28 cellular contexts compared by ENCODE assay signal in genomic region chr15:56472278-56472677, GRCh38. TPM values are rescaled to one million over a fixed set of nuclear protein-coding genes. Genes with fewer than 3 reads are reported as not detected.
"Had no signal": no experiment of that assay in that cellular context is flagged by ENCODE, and none has a peak within 500 bp of the region (broad histone marks: within the 10 kb centered on the region; RNA-seq: fewer than 3 reads in every experiment).

No MANE protein-coding gene starts in this region.

- H3K4me3 ChIP-seq: left lung, lower lobe of right lung, pancreas, prostate gland, skin epidermis, suprapubic skin, thoracic aorta, tibial artery, upper lobe of right lung had no signal

- H3K36me3 ChIP-seq: left lung, lower lobe of right lung, pancreas, prostate gland, suprapubic skin, thoracic aorta, tibial artery, upper lobe of right lung had no signal

- DNase-seq: hypothalamus; immature natural killer cell; kidney; left colon; left lung; lower lobe of right lung; mammary epithelial cell; mesenchymal stem cell; naive thymus-derived CD8-positive, alpha-beta T cell; nucleus accumbens; pancreas; posterior cingulate gyrus; retina; right cardiac atrium; stimulated activated CD4-positive, alpha-beta T cell treated with anti-CD3 and anti-CD28 coated beads, Interleukin-12 subunit alpha, Interleukin-12 subunit beta, amount 100 ng/mL, for 4 hours; stimulated activated CD4-positive, alpha-beta T cell treated with anti-CD3 and anti-CD28 coated beads, Interleukin-4, amount 100 ng/mL, for 24 hours; stimulated activated naive CD4-positive, alpha-beta T cell; tibial artery; trophoblast cell; upper lobe of right lung had no signal

- H3K27me3 ChIP-seq: left lung, pancreas, suprapubic skin, tibial artery, upper lobe of right lung had no signal

- H3K27ac ChIP-seq: left lung, lower lobe of right lung, pancreas, prostate gland, skin epidermis, suprapubic skin, thoracic aorta, tibial artery, upper lobe of right lung had no signal

- H3K4me1 ChIP-seq: prostate gland, suprapubic skin, tibial artery, upper lobe of right lung had no signal

- FAIRE-seq: islet of Langerhans, kidney, pancreas, urothelium cell line had no signal

- H3K9me3 ChIP-seq: left lung, lower lobe of right lung, pancreas, prostate gland, suprapubic skin, thoracic aorta, tibial artery, upper lobe of right lung had no signal

- ATAC-seq: left colon; left lung; lower lobe of right lung; naive thymus-derived CD8-positive, alpha-beta T cell; pancreas; right cardiac atrium; sciatic nerve; stimulated activated effector memory CD8-positive, alpha-beta T cell treated with anti-CD3 and anti-CD28 coated beads, Interleukin-12 subunit alpha, Interleukin-12 subunit beta, amount 100 ng/mL, for 72 hours; upper lobe of right lung had no signal

RNA-seq across cellular contexts. Expression of gene MNS1, which starts 7.3 kb away (rescaled TPM):
- total RNA-seq: naive thymus-derived CD8-positive, alpha-beta T cell had no signal
- polyA plus RNA-seq: naive thymus-derived CD8-positive, alpha-beta T cell had no signal
